In the genomic region with DNA sequence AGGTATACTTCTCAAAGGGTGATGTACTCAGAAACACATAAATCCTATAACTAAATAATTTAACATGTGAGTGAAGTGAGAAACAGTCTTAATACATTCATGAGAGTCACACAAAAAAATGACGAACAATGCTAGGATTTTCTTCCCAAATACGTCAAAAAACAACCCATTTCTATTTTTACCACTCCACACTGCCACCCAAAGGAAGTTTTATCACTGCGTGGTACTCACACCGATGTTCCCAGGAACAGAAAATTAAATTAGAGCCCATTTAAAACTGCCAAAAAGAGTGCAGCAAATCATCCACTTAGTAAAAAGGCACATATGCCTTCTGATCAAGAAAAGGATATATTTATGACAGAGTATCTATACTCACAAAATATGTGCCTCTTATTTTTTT, we compare ENCODE assay signal across 16 cellular contexts.
DNase-seq lines count a peak whose midpoint lies in the region; FAIRE-seq and TF ChIP-seq lines count a peak whose summit lies in the region.
"Had no signal": no experiment of that assay in that cellular context is flagged by ENCODE, and none has a peak within 500 bp of the region (broad histone marks: within the 10 kb centered on the region; RNA-seq: fewer than 3 reads in every experiment).

No MANE protein-coding gene starts in this region.

- in situ Hi-C loops in HAP-1 (cut with MboI; ENCODE audit: low sequenced_read_pairs): no loop called here

- no TSS peak for BruUV-seq in OCI-LY7 (replicated peaks; lab: Mats Ljungman, UMichigan)

- H3K36me3 Mint-ChIP-seq in progenitor cell of endocrine pancreas (ENCODE audit: insufficient read depth): no peaks in the 10 kb centered on the region
- H3K36me3 Mint-ChIP-seq: activated naive CD4-positive, alpha-beta T cell treated with anti-CD3 and anti-CD28 coated beads, Interleukin-2, amount 10 ng/mL, durations not matched to agents 7 days and 5 days had no signal

- H3K9me2 ChIP-seq in OCI-LY7 (ENCODE audit: insufficient read depth, low read length): no peaks in the 10 kb centered on the region

- peak overlapping the region; percentile 71 for H3K27ac Mint-ChIP-seq in progenitor cell of endocrine pancreas
- H3K27ac Mint-ChIP-seq: activated naive CD4-positive, alpha-beta T cell treated with anti-CD3 and anti-CD28 coated beads, Interleukin-2, amount 10 ng/mL, durations not matched to agents 7 days and 5 days had no signal

- TF ChIP-seq CTCF in OCI-LY7 (conservative IDR thresholded peaks at IDR 0.05; ENCODE audit: low read length): 0 out of 2 replicates have a peak, but pooled peaks have one; percentile 33
- peak in 1 of 3 experiments; percentile 40; a peak in 2 of 4 replicates for TF ChIP-seq CTCF in H1 (IDR thresholded peaks at IDR 0.05; ENCODE audit: control extremely low read depth in 1 of 3, insufficient read depth in 1 of 3, low read depth in 1 of 3, low read length in 3 of 3)
- TF ChIP-seq CTCF in progenitor cell of endocrine pancreas (IDR thresholded peaks at IDR 0.05; ENCODE audit: unreplicated experiment): peak; percentile 39

- H2BK5ac ChIP-seq in H1 (ENCODE audit: low read depth, low read length): no peak overlapping the region

- no peak for TF ChIP-seq EP300 in H1 (IDR thresholded peaks at IDR 0.05; ENCODE audit: borderline replicate concordance in 1 of 2, low read depth in 2 of 2, low read length in 2 of 2)

- CTCF ChIA-PET in OCI-LY7 (lab: Charles Lee; ENCODE audit: unreplicated experiment): no interaction called here
- CTCF ChIA-PET in H1 (lab: Charles Lee; ENCODE audit: partially characterized antibody): interaction anchor here (0.6 to 1.8 kb wide), 9 partner anchors 10 to 1358 kb away, joined by 3 to 11 read pairs (median 3); no protein-coding TSS in a partner anchor

- H2BK12ac ChIP-seq in H1 (ENCODE audit: low read depth, low read length): no peak overlapping the region

- no peaks in the 10 kb centered on the region for H3K27me3 ChIP-seq in H1 (replicated peaks in 1 of 4; ENCODE audit: control insufficient read depth in 3 of 4, extremely low read depth in 1 of 4, insufficient read depth in 3 of 4, low read length in 3 of 4)
- H3K27me3 ChIP-seq in HAP-1 (ENCODE audit: low read depth): no peaks in the 10 kb centered on the region
- H3K27me3 ChIP-seq: left lung had no signal

- 53% methylated on average over 4 of the region's 4 CpGs; no CpG with 5 or more reads in 1 of the 2 experiments for WGBS in H1 (ENCODE audit: extremely low coverage in 1 of 2, insufficient coverage in 1 of 2, insufficient read length in 1 of 2, insufficient replicate concordance in 2 of 2, low coverage in 1 of 2, low lambda C conversion rate in 2 of 2, missing lambda C conversion rate in 1 of 2), 2 experiments

- H3K23me2 ChIP-seq in H1 (ENCODE audit: low read depth, low read length): no peaks in the 10 kb centered on the region

- H3K4me2 ChIP-seq in OCI-LY7 (ENCODE audit: low read length) (no peak overlapping the region), H1 (ENCODE audit: insufficient read depth in 1 of 2, low read depth in 2 of 2, low read length in 2 of 2) (no peak overlapping the region)

- no peak overlapping the region for H4K5ac ChIP-seq in H1 (ENCODE audit: insufficient read length, low read depth, low read length)

- DNase-seq in H4 (ENCODE audit: low spot score) (peak; percentile 9), OCI-LY7 (ENCODE audit: low spot score) (no peak), H1 (ENCODE audit: low read depth in 1 of 2, low spot score in 2 of 2) (no peak), progenitor cell of endocrine pancreas (ENCODE audit: low spot score, unreplicated experiment) (no peak), middle frontal gyrus (ENCODE audit: extremely low spot score, low spot score) (no peak), GOT3 (lab: John Stamatoyannopoulos, UW) (no peak), HAP-1 (ENCODE audit: low spot score in 2 of 2) (no peak)
- DNase-seq in stimulated activated naive CD4-positive, alpha-beta T cell (lab: John Stamatoyannopoulos, UW): no peak
- DNase-seq: activated CD4-positive, alpha-beta T cell treated with anti-CD3 and anti-CD28 coated beads for 48 hours; activated naive CD4-positive, alpha-beta T cell treated with anti-CD3 and anti-CD28 coated beads, Interleukin-2, amount 10 ng/mL, durations not matched to agents 7 days and 5 days; hypothalamus; left lung; SIG-M5; substantia nigra; T-helper 9 cell had no signal

- no peak overlapping the region for H4K91ac ChIP-seq in H1 (replicated peaks; ENCODE audit: insufficient read length, low read length)

- no peak overlapping the region for H3K23ac ChIP-seq in H1 (ENCODE audit: insufficient read length)

- H3K79me2 ChIP-seq in OCI-LY7 (ENCODE audit: insufficient read depth, low read depth, low read length): no peaks in the 10 kb centered on the region
- no peaks in the 10 kb centered on the region for H3K79me2 ChIP-seq in H1 (ENCODE audit: control insufficient read depth in 1 of 2, insufficient read depth in 2 of 2, low read length in 2 of 2)

- no peaks in the 10 kb centered on the region for H3K36me3 ChIP-seq in OCI-LY7 (ENCODE audit: insufficient read depth, low read length)
- H3K36me3 ChIP-seq in H1 (ENCODE audit: control insufficient read depth in 2 of 4, insufficient read depth in 4 of 4, low read length in 3 of 4): no peaks in the 10 kb centered on the region
- H3K36me3 ChIP-seq in HAP-1 (replicated peaks): no peaks in the 10 kb centered on the region
- H3K36me3 ChIP-seq: left lung had no signal

- no peak overlapping the region for H3K9ac ChIP-seq in H1 (replicated peaks in 1 of 4; ENCODE audit: extremely low read depth in 1 of 4, low read depth in 3 of 4, low read length in 3 of 4)

- no peak overlapping the region for H2AFZ ChIP-seq in OCI-LY7 (ENCODE audit: low read length)
- peak overlapping the region; percentile 50; the same call in 1 of the 2 replicates for H2AFZ ChIP-seq in H1 (ENCODE audit: low read length)

- no peak for TF ChIP-seq POLR2A in H1 (IDR thresholded peaks at IDR 0.05; ENCODE audit: control extremely low read depth in 1 of 2, low read depth in 2 of 2, low read length in 2 of 2)

- no peaks in the 10 kb centered on the region for H3K9me3 ChIP-seq in OCI-LY7 (ENCODE audit: low read length)
- no peaks in the 10 kb centered on the region; a peak in 1 of 4 replicates for H3K9me3 ChIP-seq in H1 (ENCODE audit: insufficient read depth in 2 of 2, low read depth in 1 of 2, low read length in 1 of 2)
- H3K9me3 ChIP-seq in HAP-1: no peaks in the 10 kb centered on the region

- no peak overlapping the region for H3K4me3 Mint-ChIP-seq in progenitor cell of endocrine pancreas (ENCODE audit: low read depth)
- H3K4me3 Mint-ChIP-seq: activated naive CD4-positive, alpha-beta T cell treated with anti-CD3 and anti-CD28 coated beads, Interleukin-2, amount 10 ng/mL, durations not matched to agents 7 days and 5 days had no signal

- no peak overlapping the region for H2BK120ac ChIP-seq in H1 (replicated peaks; ENCODE audit: low read depth, low read length)

- no peaks in the 10 kb centered on the region for H3K27me3 Mint-ChIP-seq in progenitor cell of endocrine pancreas
- H3K27me3 Mint-ChIP-seq: activated naive CD4-positive, alpha-beta T cell treated with anti-CD3 and anti-CD28 coated beads, Interleukin-2, amount 10 ng/mL, durations not matched to agents 7 days and 5 days had no signal

- no peak overlapping the region for H3K27ac ChIP-seq in OCI-LY7 (ENCODE audit: low read depth, low read length, poor library complexity, severe bottlenecking)
- H3K27ac ChIP-seq in H1 (ENCODE audit: low read depth, low read length): no peak overlapping the region
- H3K27ac ChIP-seq: left lung had no signal

- H4K8ac ChIP-seq in H1 (ENCODE audit: extremely low read depth, insufficient read depth, low read length): no peak overlapping the region

- H4K20me1 ChIP-seq in OCI-LY7 (ENCODE audit: insufficient read depth, low read length) (no peaks in the 10 kb centered on the region), H1 (replicated peaks in 1 of 2; ENCODE audit: control insufficient read depth in 1 of 2, insufficient read depth in 2 of 2, low read length in 2 of 2) (no peaks in the 10 kb centered on the region)

- no peak overlapping the region for H3K56ac ChIP-seq in H1 (replicated peaks; ENCODE audit: insufficient read length, low read depth, low read length)

- intact Hi-C loops in OCI-LY7 (cut with micrococcal nuclease; ENCODE audit: unreplicated experiment): no loop called here

- POLR2A ChIA-PET in OCI-LY7 (lab: Charles Lee) (no interaction called here), H1 (lab: Charles Lee; ENCODE audit: partially characterized antibody) (interaction anchor here (0.7 kb wide), 1 partner anchor 490 kb away, joined by 3 read pairs; no protein-coding TSS in a partner anchor)

- no peak overlapping the region for H3K4ac ChIP-seq in H1 (replicated peaks; ENCODE audit: insufficient read length, low read depth, low read length)

- H3K79me1 ChIP-seq in H1 (ENCODE audit: low read depth, low read length): no peaks in the 10 kb centered on the region

- peaks cover 1% of the 10 kb centered on the region for H3K4me1 Mint-ChIP-seq in progenitor cell of endocrine pancreas (ENCODE audit: low read depth)
- H3K4me1 Mint-ChIP-seq: activated naive CD4-positive, alpha-beta T cell treated with anti-CD3 and anti-CD28 coated beads, Interleukin-2, amount 10 ng/mL, durations not matched to agents 7 days and 5 days had no signal

- H2BK20ac ChIP-seq in H1 (ENCODE audit: low read length): no peak overlapping the region

- no peak overlapping the region for H2BK15ac ChIP-seq in H1 (ENCODE audit: low read length)

- no peak overlapping the region for H3K14ac ChIP-seq in H1 (ENCODE audit: insufficient read length)

- no peak overlapping the region for H3K18ac ChIP-seq in H1 (ENCODE audit: extremely low read depth, low read length)

- H2AK5ac ChIP-seq in H1 (ENCODE audit: low read depth, low read length): no peak overlapping the region

- TF ChIP-seq RAD21 in H1 (IDR thresholded peaks at IDR 0.05 in 1 of 2, conservative IDR thresholded peaks at IDR 0.05 in 1 of 2; ENCODE audit: low read depth in 2 of 2, low read length in 2 of 2): peak; percentile 48 to 54; a peak in 3 of 4 replicates

- no peaks in the 10 kb centered on the region for H3K4me1 ChIP-seq in OCI-LY7 (ENCODE audit: insufficient read depth, low read length, poor library complexity, severe bottlenecking)
- 0 out of 7 replicates have a peak, but pooled peaks cover 0 to 3% (median 0%) of the 10 kb centered on the region in 4 experiments for H3K4me1 ChIP-seq in H1 (replicated peaks in 1 of 4; ENCODE audit: control insufficient read depth in 3 of 4, insufficient read depth in 4 of 4, low read length in 3 of 4)
- no peaks in the 10 kb centered on the region for H3K4me1 ChIP-seq in HAP-1
- H3K4me1 ChIP-seq: left lung had no signal

- H3K4me3 ChIP-seq in OCI-LY7 (ENCODE audit: low read depth, low read length, poor library complexity, severe bottlenecking): no peak overlapping the region
- no peak overlapping the region for H3K4me3 ChIP-seq in H1 (ENCODE audit: extremely low read depth in 1 of 4, insufficient read depth in 2 of 4, low read depth in 3 of 4, low read length in 4 of 4)
- no peak overlapping the region for H3K4me3 ChIP-seq in HAP-1
- H3K4me3 ChIP-seq: left lung had no signal

- FAIRE-seq in H1 (lab: Jason Lieb, UNC): no peak
- FAIRE-seq: HTR-8/SVneo had no signal

- no peaks in the 10 kb centered on the region for H3K9me3 Mint-ChIP-seq in progenitor cell of endocrine pancreas (ENCODE audit: low read depth)

TF ChIP-seq in H1, 55 proteins besides CTCF, POLR2A, EP300 and RAD21 (continues in another document):
- no peak for TF ChIP-seq TBP (IDR thresholded peaks at IDR 0.05; ENCODE audit: low read depth, low read length)
- no peak for TF ChIP-seq CHD2 (IDR thresholded peaks at IDR 0.05; ENCODE audit: low read length)
